Comparison of ENCODE assay signal across 16 cellular contexts in genomic region chr18:11251891-11252270, GRCh38.
DNase-seq lines count a peak whose midpoint lies in the region; ATAC-seq, FAIRE-seq and TF ChIP-seq lines count a peak whose summit lies in the region.
"Had no signal": no experiment of that assay in that cellular context is flagged by ENCODE, and none has a peak within 500 bp of the region (broad histone marks: within the 10 kb centered on the region; RNA-seq: fewer than 3 reads in every experiment).

No MANE protein-coding gene starts in this region.

- H3K27me3 ChIP-seq in ACC112 (ENCODE audit: insufficient read depth, low read length) (no peaks in the 10 kb centered on the region), GM23338 (ENCODE audit: insufficient read depth) (no peaks in the 10 kb centered on the region), astrocyte (ENCODE audit: insufficient read depth, low read length) (no peaks in the 10 kb centered on the region)

- no peak for ATAC-seq in GM23338
- ATAC-seq in GM19328 (IDR thresholded peaks at IDR 0.05; ENCODE audit: unreplicated experiment) = no peak
- no peak for ATAC-seq in GM18502 (IDR thresholded peaks at IDR 0.05; ENCODE audit: poor library complexity, unreplicated experiment)
- ATAC-seq: naive thymus-derived CD4-positive, alpha-beta T cell; Panc1 had no signal

- no peak overlapping the region for H3K27ac Mint-ChIP-seq in GM23338
- H3K27ac Mint-ChIP-seq in astrocyte (ENCODE audit: unreplicated experiment) = no peak overlapping the region
- H3K27ac Mint-ChIP-seq: activated B cell treated with CpG ODN at 0.5 μM for 24 hours; B cell; naive thymus-derived CD4-positive, alpha-beta T cell had no signal

- H3K36me3 ChIP-seq in ACC112 (ENCODE audit: insufficient read depth, low read length) (no peaks in the 10 kb centered on the region), GM23338 (ENCODE audit: insufficient read depth) (no peaks in the 10 kb centered on the region), astrocyte (ENCODE audit: insufficient read depth, low read length) (no peaks in the 10 kb centered on the region)

- peaks cover 17% of the 10 kb centered on the region for H3K4me1 ChIP-seq in ACC112 (ENCODE audit: control insufficient read depth, insufficient read depth, low read length, unreplicated experiment)
- H3K4me1 ChIP-seq in GM23338 (ENCODE audit: insufficient read depth) = no peaks in the 10 kb centered on the region
- no peaks in the 10 kb centered on the region for H3K4me1 ChIP-seq in astrocyte (ENCODE audit: insufficient read depth, low read length)

- no peak for TF ChIP-seq CTCF in GM23338 (conservative IDR thresholded peaks at IDR 0.05; ENCODE audit: low read depth in 2 of 2)
- no peak for TF ChIP-seq CTCF in astrocyte (IDR thresholded peaks at IDR 0.05; ENCODE audit: insufficient read depth, low read depth, low read length)

- H3K79me2 ChIP-seq in ACC112 (ENCODE audit: control insufficient read depth, insufficient read depth, low read length, unreplicated experiment) (no peaks in the 10 kb centered on the region), GM23338 (replicated peaks; ENCODE audit: insufficient read depth) (no peaks in the 10 kb centered on the region), astrocyte (ENCODE audit: insufficient read depth, low read length) (no peaks in the 10 kb centered on the region)

- H3K9ac ChIP-seq in astrocyte (ENCODE audit: low read length) = no peak overlapping the region

- H2AFZ ChIP-seq in ACC112 (ENCODE audit: low read length, unreplicated experiment) (peak overlapping the region; percentile 94), GM23338 (peak overlapping the region; percentile 47; the same call in 1 of the 2 replicates), astrocyte (ENCODE audit: low read depth, low read length) (no peak overlapping the region)

- H3K4me2 ChIP-seq in GM23338 = no peak overlapping the region
- no peak overlapping the region for H3K4me2 ChIP-seq in astrocyte (ENCODE audit: low read length)

- H3K9me3 ChIP-seq in astrocyte (ENCODE audit: insufficient read depth, low read depth, low read length) = no peaks in the 10 kb centered on the region

- DNase-seq in GM23338 (ENCODE audit: low spot score) (no peak), astrocyte (ENCODE audit: low read depth) (peak; percentile 6), kidney tubule cell (ENCODE audit: low spot score) (peak; percentile 25), NCI-H526 treated with DMSO at 0.1 percent for 48 hours (lab: John Stamatoyannopoulos, UW) (no peak)
- DNase-seq in stimulated activated CD4-positive, alpha-beta T cell treated with anti-CD3 and anti-CD28 coated beads, Interleukin-1b, Interleukin-23, amount 100 ng/mL, for 48 hours = no peak
- DNase-seq: activated B cell treated with CpG ODN at 0.5 μM for 24 hours; activated effector memory CD4-positive, alpha-beta T cell treated with anti-CD3 and anti-CD28 coated beads, Interleukin-2, amount 50 U/mL, for 16 hours; effector memory CD4-positive, alpha-beta T cell; MM.1S; naive thymus-derived CD4-positive, alpha-beta T cell; NCI-H2081 had no signal

- H3K4me3 ChIP-seq in ACC112 (ENCODE audit: low read depth, low read length) = no peak overlapping the region
- H3K4me3 ChIP-seq in GM23338 = no peak overlapping the region
- H3K4me3 ChIP-seq in astrocyte (ENCODE audit: insufficient read depth, low read depth, low read length) = no peak overlapping the region

- H3K4me3 Mint-ChIP-seq in GM23338 = no peak overlapping the region
- H3K4me3 Mint-ChIP-seq in astrocyte (ENCODE audit: unreplicated experiment) = no peak overlapping the region
- H3K4me3 Mint-ChIP-seq: activated B cell treated with CpG ODN at 0.5 μM for 24 hours; B cell; naive thymus-derived CD4-positive, alpha-beta T cell had no signal

- no peaks in the 10 kb centered on the region; the same call in 2 of the 3 replicates for H3K4me1 Mint-ChIP-seq in GM23338
- peaks cover 7% of the 10 kb centered on the region for H3K4me1 Mint-ChIP-seq in astrocyte (ENCODE audit: low read depth, unreplicated experiment)
- H3K4me1 Mint-ChIP-seq: activated B cell treated with CpG ODN at 0.5 μM for 24 hours; B cell; naive thymus-derived CD4-positive, alpha-beta T cell had no signal

- H3K9me3 Mint-ChIP-seq in GM23338 = no peaks in the 10 kb centered on the region
- peaks cover 3% of the 10 kb centered on the region for H3K9me3 Mint-ChIP-seq in astrocyte (ENCODE audit: unreplicated experiment)
- H3K9me3 Mint-ChIP-seq: activated B cell treated with CpG ODN at 0.5 μM for 24 hours had no signal

- peak overlapping the region; percentile 62 for H3K27ac ChIP-seq in ACC112 (ENCODE audit: low read depth, low read length)
- no peak overlapping the region for H3K27ac ChIP-seq in GM23338 (ENCODE audit: low read depth)
- no peak overlapping the region for H3K27ac ChIP-seq in astrocyte (ENCODE audit: low read depth, low read length)

- H3K27me3 Mint-ChIP-seq in GM23338 (ENCODE audit: insufficient read depth, low read depth, poor library complexity) = peaks cover 3% of the 10 kb centered on the region
- H3K27me3 Mint-ChIP-seq in astrocyte (ENCODE audit: low read depth, unreplicated experiment) = peaks cover 2% of the 10 kb centered on the region
- H3K27me3 Mint-ChIP-seq: activated B cell treated with CpG ODN at 0.5 μM for 24 hours, B cell had no signal

- FAIRE-seq in astrocyte (lab: Jason Lieb, UNC) = no peak

- no peaks in the 10 kb centered on the region for H3F3A ChIP-seq in GM23338 (replicated peaks; ENCODE audit: low read depth)

- peaks cover 4% of the 10 kb centered on the region for H3K9me2 ChIP-seq in GM23338 (ENCODE audit: insufficient read depth)

- H4K20me1 ChIP-seq in GM23338 (replicated peaks; ENCODE audit: insufficient read depth) = no peaks in the 10 kb centered on the region
- H4K20me1 ChIP-seq in astrocyte (ENCODE audit: insufficient read depth, low read length) = no peaks in the 10 kb centered on the region

- H3K36me3 Mint-ChIP-seq in GM23338 (ENCODE audit: low read depth) (no peaks in the 10 kb centered on the region), astrocyte (ENCODE audit: low read depth, unreplicated experiment) (no peaks in the 10 kb centered on the region)

TF ChIP-seq in GM23338, 12 proteins besides CTCF, POLR2A, EP300 and RAD21 (continues in another document):
- no peak for TF ChIP-seq EZH2phosphoT487 (IDR thresholded peaks at IDR 0.05; ENCODE audit: unreplicated experiment)
- TF ChIP-seq ZNF462 (CRISPR knock-in tag; IDR thresholded peaks at IDR 0.05) = no peak
- no peak for TF ChIP-seq POLR2AphosphoS5 (IDR thresholded peaks at IDR 0.05; ENCODE audit: low read depth)
- TF ChIP-seq NANOG (IDR thresholded peaks at IDR 0.05; ENCODE audit: borderline replicate concordance) = no peak
- no peak for TF ChIP-seq ZNF114 (CRISPR knock-in tag; IDR thresholded peaks at IDR 0.05)

Comparison
In these comparisons a context has a peak if more than half of its experiments do, and no peak if none do; other contexts are left out.
1. DNase-seq: peak in astrocyte (single experiment) and kidney tubule cell (single experiment); none in GM23338 (single experiment), stimulated activated CD4-positive, alpha-beta T cell treated with anti-CD3 and anti-CD28 coated beads, Interleukin-1b, Interleukin-23, amount 100 ng/mL, for 48 hours (single experiment) and NCI-H526 treated with DMSO at 0.1 percent for 48 hours (single experiment).